Comparison of ENCODE assay signal across 24 cellular contexts in the genomic region with DNA sequence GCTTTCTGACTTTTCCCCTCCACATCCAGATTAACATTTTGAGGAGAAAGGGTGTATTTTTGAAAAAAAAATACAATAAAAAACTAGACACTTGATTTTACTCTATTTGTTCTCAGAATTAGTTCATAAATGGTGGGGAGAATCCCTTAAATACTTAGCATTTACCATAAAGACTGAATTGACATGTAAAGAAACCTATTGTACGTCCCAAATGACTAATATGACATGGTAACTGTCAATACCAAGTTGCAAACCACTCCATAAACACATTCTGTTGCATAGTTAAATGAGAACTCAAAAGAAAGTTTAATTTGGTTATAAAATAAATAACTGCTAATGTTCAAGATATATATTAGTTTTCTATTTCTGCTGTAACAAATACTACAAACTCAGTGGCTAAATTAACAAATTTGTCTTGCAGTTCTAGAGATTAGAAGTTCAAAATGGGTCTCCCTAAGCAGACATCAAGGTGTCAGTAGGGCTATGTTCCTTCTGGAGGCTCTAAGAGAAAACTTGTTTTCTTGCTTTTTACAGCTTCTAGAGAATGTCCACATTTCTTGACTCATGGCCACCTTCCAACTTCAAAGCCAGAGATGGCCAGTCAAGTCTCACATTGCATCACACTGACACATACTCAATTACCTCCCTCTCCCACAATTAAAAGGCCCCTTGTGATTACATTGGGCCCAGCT. TPM values are rescaled to one million over a fixed set of nuclear protein-coding genes. Genes with fewer than 3 reads are reported as not detected.
"Had no signal": no experiment of that assay in that cellular context is flagged by ENCODE, and none has a peak within 500 bp of the region (broad histone marks: within the 10 kb centered on the region; RNA-seq: fewer than 3 reads in every experiment).

No MANE protein-coding gene starts in this region.

- H3K4me3 ChIP-seq: gastroesophageal sphincter, heart left ventricle, left lung, sigmoid colon, SJSA1, suprapubic skin, vagina had no signal

- DNase-seq: activated CD4-positive, alpha-beta T cell treated with anti-CD3 and anti-CD28 coated beads for 4 hours; activated gamma-delta T cell treated with Interleukin-2 at 50 U/mL for 16 hours; effector CD8-positive, alpha-beta T cell; heart left ventricle; kidney; left lung; nephron progenitor cell; occipital lobe; posterior cingulate gyrus; sigmoid colon; stimulated activated CD8-positive, alpha-beta memory T cell treated with anti-CD3 and anti-CD28 coated beads, Interleukin-4, amount 100 ng/mL, for 48 hours; stimulated activated naive CD4-positive, alpha-beta T cell treated with Interleukin-2 at 50 U/mL for 16 hours; T-helper 2 cell; trophoblast cell; WERI-Rb-1 had no signal

- H3K27me3 Mint-ChIP-seq: dendritic cell treated with granulocyte-macrophage colony-stimulating factor and Interleukin-4, amounts not matched to agents 40 ng/mL and 50 ng/mL, for 4 days had no signal

- H3K4me3 Mint-ChIP-seq: dendritic cell treated with granulocyte-macrophage colony-stimulating factor and Interleukin-4, amounts not matched to agents 40 ng/mL and 50 ng/mL, for 4 days; mesothelial cell of epicardium; nephron progenitor cell had no signal

- H3K4me1 ChIP-seq: gastroesophageal sphincter, heart left ventricle, left lung, sigmoid colon, SJSA1, suprapubic skin, vagina had no signal

- H3K9me3 ChIP-seq: SJSA1, suprapubic skin, vagina had no signal

- H3K27me3 ChIP-seq: gastroesophageal sphincter, heart left ventricle, left lung, sigmoid colon, SJSA1, suprapubic skin, vagina had no signal

- H3K27ac ChIP-seq: gastroesophageal sphincter, heart left ventricle, left lung, sigmoid colon, SJSA1, suprapubic skin, vagina, WERI-Rb-1 had no signal

- H3K27ac Mint-ChIP-seq: dendritic cell treated with granulocyte-macrophage colony-stimulating factor and Interleukin-4, amounts not matched to agents 40 ng/mL and 50 ng/mL, for 4 days; mesothelial cell of epicardium; nephron progenitor cell had no signal

- H3K36me3 ChIP-seq: gastroesophageal sphincter, heart left ventricle, left lung, sigmoid colon, SJSA1, suprapubic skin, vagina, WERI-Rb-1 had no signal

- H3K4me1 Mint-ChIP-seq: mesothelial cell of epicardium had no signal

- ATAC-seq: esophagus mucosa, gastroesophageal sphincter, heart left ventricle, left lung had no signal

RNA-seq across cellular contexts. Expression of gene NELL2, which starts 16.0 kb away (rescaled TPM):
- total RNA-seq: bronchial epithelial cell, lung microvascular endothelial cell, SJSA1 had no signal
